1 cellular context compared by ENCODE assay signal in genomic region chr6:129646140-129646569, GRCh38.
TF ChIP-seq lines count a peak whose summit lies in the region.

No MANE protein-coding gene starts in this region.

TF ChIP-seq in GM12891, 5 proteins besides CTCF, POLR2A, EP300 and RAD21:
- TF ChIP-seq TAF1 (IDR thresholded peaks at IDR 0.05; ENCODE audit: low read depth, low read length) (no peak), SPI1 (IDR thresholded peaks at IDR 0.05; ENCODE audit: low read depth, low read length) (no peak), POU2F2 (IDR thresholded peaks at IDR 0.05; ENCODE audit: low read depth, low read length) (no peak), PAX5 (IDR thresholded peaks at IDR 0.05; ENCODE audit: insufficient read depth, low read length, severe bottlenecking) (no peak), POLR2AphosphoS5 (IDR thresholded peaks at IDR 0.05; ENCODE audit: low read depth, low read length) (no peak)
